In the genomic region with DNA sequence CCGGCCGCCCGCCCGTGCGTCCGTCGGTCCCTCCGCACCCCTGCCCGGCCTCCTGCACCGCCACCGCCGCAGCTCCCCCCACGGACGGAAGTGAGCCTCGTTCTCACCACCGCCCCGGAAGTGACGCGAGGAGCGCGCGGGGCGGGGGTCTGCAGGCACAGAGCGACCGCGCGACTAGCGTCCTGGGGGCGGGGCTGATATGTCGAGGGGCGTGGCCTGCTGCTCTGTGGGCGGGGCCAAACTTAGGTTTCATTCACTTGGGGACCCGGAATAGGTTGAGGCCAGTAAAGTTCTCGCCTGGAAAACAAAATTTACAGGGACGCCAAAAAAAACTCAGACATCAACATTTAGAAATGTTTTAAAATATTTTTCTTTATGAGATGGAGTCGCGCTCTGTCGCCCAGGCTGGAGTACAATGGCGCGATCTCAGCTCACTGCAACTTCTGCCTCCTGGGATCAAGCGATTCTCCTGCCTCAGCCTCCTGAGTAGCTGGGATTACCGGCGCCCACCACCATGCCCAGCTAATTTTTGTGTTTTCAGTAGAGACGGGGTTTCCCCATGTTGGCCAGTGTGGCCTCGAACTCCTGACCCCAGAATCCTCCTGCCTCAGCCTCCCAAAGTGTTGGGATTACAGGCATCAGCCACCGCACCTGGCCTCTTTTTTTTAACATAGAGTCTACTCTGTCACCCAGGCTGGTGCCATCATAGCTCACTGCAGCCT, we compare ENCODE assay signal across 8 cellular contexts. TPM values are rescaled to one million over a fixed set of nuclear protein-coding genes. Genes with fewer than 3 reads are reported as not detected.
DNase-seq lines count a peak whose midpoint lies in the region; ATAC-seq lines count a peak whose summit lies in the region.
"Not testable (repeated sequence)": the region's sequence is repeated elsewhere in the genome, so short reads cannot be mapped to it uniquely, and the experiment has no call there.

A gene (minus strand): TSS at position 99 of the 722 bp plus-strand sequence. CDS start 3,930 bp downstream, outside the sequence.

- H3K36me3 ChIP-seq in subcutaneous abdominal adipose tissue (ENCODE audit: control insufficient read depth in 5 of 5, insufficient read depth in 5 of 5, low read length in 5 of 5): not testable (repeated sequence)

- peak; percentile 87 for ATAC-seq in HG02588 (IDR thresholded peaks at IDR 0.05; ENCODE audit: unreplicated experiment)

- H3K9me3 Mint-ChIP-seq in activated naive CD8-positive, alpha-beta T cell treated with anti-CD3 and anti-CD28 coated beads for 36 hours: not testable (repeated sequence)

- H3K36me3 Mint-ChIP-seq in activated naive CD8-positive, alpha-beta T cell treated with anti-CD3 and anti-CD28 coated beads for 36 hours: peaks cover 22% of the 10 kb centered on the region

- H3K27ac Mint-ChIP-seq in activated naive CD8-positive, alpha-beta T cell treated with anti-CD3 and anti-CD28 coated beads for 36 hours: peak within 1 kb of the TSS; percentile 94

- DNase-seq in G401 (ENCODE audit: low spot score): peak; percentile 91
- DNase-seq in NCI-H1417 treated with DMSO at 0.1 percent for 48 hours (lab: John Stamatoyannopoulos, UW): peak; percentile 81
- DNase-seq in SW480 (ENCODE audit: low spot score): peak; percentile 79
- peak; percentile 95 for DNase-seq in activated naive CD8-positive, alpha-beta T cell treated with anti-CD3 and anti-CD28 coated beads for 36 hours
- peak; percentile 92 for DNase-seq in globus pallidus (ENCODE audit: low spot score)
- peak; percentile 53 for DNase-seq in non-pigmented ciliary epithelial cell (ENCODE audit: low read depth)

- peak within 1 kb of the TSS; percentile 52 for H3K27ac ChIP-seq in subcutaneous abdominal adipose tissue (ENCODE audit: low read depth, low read length)

- H3K27me3 ChIP-seq in subcutaneous abdominal adipose tissue (ENCODE audit: control insufficient read depth in 5 of 5, insufficient read depth in 4 of 5, low read length in 5 of 5): not testable (repeated sequence)

- peaks cover 23 to 48% (median 44%) of the 10 kb centered on the region in 5 donors for H3K4me1 ChIP-seq in subcutaneous abdominal adipose tissue (ENCODE audit: control insufficient read depth in 5 of 5, insufficient read depth in 5 of 5, low read length in 5 of 5)

- peak within 1 kb of the TSS; percentile 81 to 94 (median 91) for H3K4me3 ChIP-seq in subcutaneous abdominal adipose tissue (ENCODE audit: low read depth in 1 of 5, low read length in 5 of 5)

- not testable (repeated sequence) for H3K27me3 Mint-ChIP-seq in activated naive CD8-positive, alpha-beta T cell treated with anti-CD3 and anti-CD28 coated beads for 36 hours

- H3K9ac ChIP-seq in subcutaneous abdominal adipose tissue (ENCODE audit: low read length in 5 of 5): peak within 1 kb of the TSS; percentile 82 to 95 (median 87)

- peak within 1 kb of the TSS; percentile 97 for H3K4me3 Mint-ChIP-seq in activated naive CD8-positive, alpha-beta T cell treated with anti-CD3 and anti-CD28 coated beads for 36 hours

- in situ Hi-C loops in G401 (cut with HindIII; ENCODE audit: low sequenced_read_pairs): not testable (repeated sequence)

- peaks cover 19% of the 10 kb centered on the region for H3K4me1 Mint-ChIP-seq in activated naive CD8-positive, alpha-beta T cell treated with anti-CD3 and anti-CD28 coated beads for 36 hours

- not testable (repeated sequence) for H3K9me3 ChIP-seq in subcutaneous abdominal adipose tissue (ENCODE audit: control insufficient read depth in 5 of 5, low read length in 5 of 5)

RNA-seq across cellular contexts. Expression of the gene that starts here (rescaled TPM):
- total RNA-seq in G401 (2014; rRNA removed; shearing (Covaris generic)): 94.4 and 130 TPM in 2 replicates
- total RNA-seq in activated naive CD8-positive, alpha-beta T cell treated with anti-CD3 and anti-CD28 coated beads for 36 hours: 100 to 1,000 TPM in 1 of 2 experiments, 10 to 100 TPM in 1; 98.7 to 106 TPM

Comparison
In these comparisons a context has a peak if more than half of its experiments do, and no peak if none do; other contexts are left out.
1. Peak in every context shown above with its lines: DNase-seq, ATAC-seq, H3K4me3 ChIP-seq and H3K27ac ChIP-seq.